ENCODE assay signal across 18 cellular contexts in genomic region chr6:44575644-44576043, GRCh38.
DNase-seq lines count a peak whose midpoint lies in the region; ATAC-seq and TF ChIP-seq lines count a peak whose summit lies in the region.
"Had no signal": no experiment of that assay in that cellular context is flagged by ENCODE, and none has a peak within 500 bp of the region (broad histone marks: within the 10 kb centered on the region; RNA-seq: fewer than 3 reads in every experiment).

No MANE protein-coding gene starts in this region.

- no peaks in the 10 kb centered on the region for H3K36me3 ChIP-seq in GM23248 (ENCODE audit: low read depth)
- H3K36me3 ChIP-seq: BE2C had no signal

- H3K79me2 ChIP-seq in GM23248 (ENCODE audit: insufficient read depth): no peaks in the 10 kb centered on the region

- in situ Hi-C loops in GM23248 (cut with MboI): no loop called here

- no peaks in the 10 kb centered on the region for H3K9me2 ChIP-seq in GM23248 (ENCODE audit: insufficient read depth)

- no peaks in the 10 kb centered on the region for H3K27me3 ChIP-seq in GM23248 (replicated peaks; ENCODE audit: insufficient read depth)
- H3K27me3 ChIP-seq: BE2C had no signal

- no peak overlapping the region for H3K4me3 ChIP-seq in AG09309 (ENCODE audit: control insufficient read depth, low read depth, low read length)
- H3K4me3 ChIP-seq in GM23248: no peak overlapping the region
- H3K4me3 ChIP-seq in fibroblast of the aortic adventitia (ENCODE audit: low read depth, low read length): no peak overlapping the region
- H3K4me3 ChIP-seq: K562 had no signal

- H4K20me1 ChIP-seq in GM23248 (ENCODE audit: insufficient read depth): no peaks in the 10 kb centered on the region

- no peak overlapping the region for H3K9ac ChIP-seq in GM23248

- peaks cover 29% of the 10 kb centered on the region for H3K4me1 ChIP-seq in GM23248 (ENCODE audit: insufficient read depth)
- H3K4me1 ChIP-seq: BE2C had no signal

- DNase-seq in AG09309 (ENCODE audit: low read depth): peak; percentile 18
- peak; percentile 53 for DNase-seq in GM23248
- DNase-seq in amniotic epithelial cell (ENCODE audit: low read depth): peak; percentile 49
- peak; percentile 66 for DNase-seq in fibroblast of the aortic adventitia (ENCODE audit: low read depth)
- DNase-seq in germinal center (ENCODE audit: low spot score): no peak
- DNase-seq in EL: no peak
- no peak for DNase-seq in RPMI8226
- DNase-seq: ACHN; BE2C; CD4-positive, alpha-beta memory T cell; DMS79; GDM1; H7 had no signal

- TF ChIP-seq CTCF in AG09309 (IDR thresholded peaks at IDR 0.05; ENCODE audit: control insufficient read depth, insufficient read depth, low read depth, low read length, missing control alignments): no peak
- TF ChIP-seq CTCF in fibroblast of the aortic adventitia (IDR thresholded peaks at IDR 0.05; ENCODE audit: insufficient read depth, low read length): no peak

- peak overlapping the region; percentile 60 for H3K27ac ChIP-seq in GM23248
- H3K27ac ChIP-seq: 22Rv1, C4-2B, HL-60 had no signal

- peak overlapping the region; percentile 37 for H3K4me2 ChIP-seq in GM23248 (ENCODE audit: unreplicated experiment)

- H2AFZ ChIP-seq in GM23248: no peak overlapping the region

- H3F3A ChIP-seq in GM23248 (ENCODE audit: insufficient read depth): peaks cover 23% of the 10 kb centered on the region

- H3K9me3 ChIP-seq in GM23248 (ENCODE audit: low read depth): no peaks in the 10 kb centered on the region
- H3K9me3 ChIP-seq: BE2C had no signal

- ATAC-seq in HG03565 (IDR thresholded peaks at IDR 0.05; ENCODE audit: unreplicated experiment): no peak
- ATAC-seq: K562 had no signal

Comparison
In these comparisons a context has a peak if more than half of its experiments do, and no peak if none do; other contexts are left out.
1. DNase-seq: peak in AG09309 (single experiment), GM23248 (single experiment), amniotic epithelial cell (single experiment) and fibroblast of the aortic adventitia (single experiment); none in germinal center (single experiment), EL (single experiment) and RPMI8226 (single experiment).